In the genomic region with DNA sequence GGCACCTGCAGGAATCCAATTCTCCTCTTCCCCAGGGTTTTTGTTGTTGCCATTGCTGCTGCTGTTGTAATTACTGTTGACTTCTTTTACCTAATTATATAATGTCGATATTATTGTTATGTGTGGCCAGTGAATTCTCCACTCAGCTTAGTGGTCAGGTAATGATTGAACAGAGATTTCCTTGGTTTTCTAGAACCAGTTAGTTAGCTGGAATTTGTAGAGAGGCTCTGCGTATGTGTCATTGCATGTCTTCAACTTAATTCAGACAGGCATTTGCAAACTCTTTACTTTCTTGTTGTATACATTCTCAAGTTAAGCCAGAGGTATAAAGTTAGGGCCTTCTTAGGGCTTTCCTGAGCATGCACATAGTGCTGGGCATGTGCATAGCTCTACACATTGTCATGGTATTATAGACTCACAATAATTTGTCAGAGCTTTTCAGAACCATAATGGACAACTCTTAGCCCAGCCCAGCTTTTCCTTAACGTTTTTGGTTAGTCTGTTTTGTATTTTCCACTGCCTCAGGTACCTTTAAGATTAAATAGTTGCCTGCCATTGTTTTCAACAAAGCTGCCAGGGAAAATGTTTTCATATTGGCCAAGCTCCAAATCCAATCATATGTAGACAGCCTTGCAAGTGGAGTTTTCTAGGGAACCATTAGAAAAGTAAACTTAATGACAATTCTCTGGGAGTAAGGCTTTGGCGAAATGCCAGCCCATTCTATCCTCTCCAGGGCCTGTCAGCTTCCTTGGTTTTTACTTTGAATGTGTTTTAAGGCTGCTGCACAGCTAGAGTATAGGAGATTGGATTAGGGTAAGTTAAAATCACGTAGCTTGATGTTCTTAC, we compare ENCODE assay signal across 9 cellular contexts.
DNase-seq lines count a peak whose midpoint lies in the region; ATAC-seq and TF ChIP-seq lines count a peak whose summit lies in the region.
"Had no signal": no experiment of that assay in that cellular context is flagged by ENCODE, and none has a peak within 500 bp of the region (broad histone marks: within the 10 kb centered on the region; RNA-seq: fewer than 3 reads in every experiment).

No MANE protein-coding gene starts in this region.

- H3K4me3 ChIP-seq in HEK293 (ENCODE audit: low read depth, low read length) (no peak overlapping the region), SU-DHL-6 (ENCODE audit: insufficient read depth, low read length, poor library complexity, severe bottlenecking) (no peak overlapping the region)

- peaks cover 8% of the 10 kb centered on the region for H3K4me1 ChIP-seq in HEK293 (ENCODE audit: control insufficient read depth, insufficient read depth, low read length)

- no peaks in the 10 kb centered on the region for H3K9me2 ChIP-seq in SU-DHL-6 (replicated peaks; ENCODE audit: insufficient read depth, low read length)

- H3K27ac ChIP-seq in HEK293 (ENCODE audit: extremely low read depth, low read depth, low read length) (peak overlapping the region; percentile 25; the same call in 1 of the 2 replicates), SU-DHL-6 (ENCODE audit: low read depth, low read length) (peak overlapping the region; percentile 71)
- H3K27ac ChIP-seq: epithelial cell of prostate had no signal

- no peaks in the 10 kb centered on the region for H4K20me1 ChIP-seq in SU-DHL-6 (ENCODE audit: low read depth, low read length)

- H3K36me3 ChIP-seq in HEK293 (ENCODE audit: control insufficient read depth in 2 of 2, insufficient read depth in 1 of 2, low read length in 2 of 2): peaks cover 0 to 10% of the 10 kb centered on the region in 2 experiments; a peak in 1 of 3 replicates
- H3K36me3 ChIP-seq in SU-DHL-6 (ENCODE audit: low read length): peaks cover 32% of the 10 kb centered on the region

- CTCF ChIA-PET in HEK293 (lab: Yijun Ruan, JAX): interaction anchor here (0.7 to 1.2 kb wide), 7 partner anchors 9 to 537 kb away, joined by 3 to 4 read pairs (median 3); no protein-coding TSS in a partner anchor

- H3K27me3 ChIP-seq in SU-DHL-6 (ENCODE audit: low read length): no peaks in the 10 kb centered on the region

- TF ChIP-seq CTCF in AG09319 (IDR thresholded peaks at IDR 0.05; ENCODE audit: low read depth, low read length) (no peak), HEK293 (tag by site-specific recombination; IDR thresholded peaks at IDR 0.05) (no peak), SU-DHL-6 (IDR thresholded peaks at IDR 0.05; ENCODE audit: insufficient read depth, low read length, poor library complexity, severe bottlenecking) (no peak)

- ATAC-seq in HG03280 (IDR thresholded peaks at IDR 0.05; ENCODE audit: unreplicated experiment): no peak

- POLR2A ChIA-PET in HEK293 (lab: Yijun Ruan, JAX): interaction anchor here (0.5 to 1.2 kb wide), 4 partner anchors 28 to 281 kb away, joined by 3 to 4 read pairs (median 3); a partner anchor contains a TSS

- peak overlapping the region; percentile 34; the same call in 1 of the 2 replicates for H3K9ac ChIP-seq in SU-DHL-6 (ENCODE audit: low read length)

- peaks cover 100% of the 10 kb centered on the region for H3K79me2 ChIP-seq in SU-DHL-6 (ENCODE audit: insufficient read depth, low read length)

- no peak overlapping the region for H2AFZ ChIP-seq in SU-DHL-6 (ENCODE audit: low read depth, low read length, severe bottlenecking)

- DNase-seq in AG09319 (ENCODE audit: extremely low read depth, low read depth) (peak; percentile 0), kidney tubule cell (ENCODE audit: low spot score) (peak; percentile 64), GM19240 (ENCODE audit: insufficient read length, low spot score) (no peak), HPDE6-E6E7 (ENCODE audit: extremely low spot score) (no peak), HK-2 (ENCODE audit: unreplicated experiment) (no peak)

- peaks cover 62% of the 10 kb centered on the region for H3F3A ChIP-seq in SU-DHL-6 (ENCODE audit: insufficient read depth)

- H3K9me3 ChIP-seq in HEK293 (ENCODE audit: control insufficient read depth, insufficient read depth, low read depth, low read length): no peaks in the 10 kb centered on the region
- no peaks in the 10 kb centered on the region for H3K9me3 ChIP-seq in SU-DHL-6 (ENCODE audit: insufficient read depth, low read length)

- H3K4me2 ChIP-seq in SU-DHL-6 (ENCODE audit: low read depth, low read length, poor library complexity, severe bottlenecking): peak overlapping the region; percentile 45

TF ChIP-seq in HEK293, 187 proteins besides CTCF, POLR2A, EP300 and RAD21:
- TF ChIP-seq, protein P1, sequence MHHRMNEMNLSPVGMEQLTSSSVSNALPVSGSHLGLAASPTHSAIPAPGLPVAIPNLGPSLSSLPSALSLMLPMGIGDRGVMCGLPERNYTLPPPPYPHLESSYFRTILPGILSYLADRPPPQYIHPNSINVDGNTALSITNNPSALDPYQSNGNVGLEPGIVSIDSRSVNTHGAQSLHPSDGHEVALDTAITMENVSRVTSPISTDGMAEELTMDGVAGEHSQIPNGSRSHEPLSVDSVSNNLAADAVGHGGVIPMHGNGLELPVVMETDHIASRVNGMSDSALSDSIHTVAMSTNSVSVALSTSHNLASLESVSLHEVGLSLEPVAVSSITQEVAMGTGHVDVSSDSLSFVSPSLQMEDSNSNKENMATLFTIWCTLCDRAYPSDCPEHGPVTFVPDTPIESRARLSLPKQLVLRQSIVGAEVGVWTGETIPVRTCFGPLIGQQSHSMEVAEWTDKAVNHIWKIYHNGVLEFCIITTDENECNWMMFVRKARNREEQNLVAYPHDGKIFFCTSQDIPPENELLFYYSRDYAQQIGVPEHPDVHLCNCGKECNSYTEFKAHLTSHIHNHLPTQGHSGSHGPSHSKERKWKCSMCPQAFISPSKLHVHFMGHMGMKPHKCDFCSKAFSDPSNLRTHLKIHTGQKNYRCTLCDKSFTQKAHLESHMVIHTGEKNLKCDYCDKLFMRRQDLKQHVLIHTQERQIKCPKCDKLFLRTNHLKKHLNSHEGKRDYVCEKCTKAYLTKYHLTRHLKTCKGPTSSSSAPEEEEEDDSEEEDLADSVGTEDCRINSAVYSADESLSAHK (tag by site-specific recombination; IDR thresholded peaks at IDR 0.05): peak; percentile 86
- TF ChIP-seq, protein P2, sequence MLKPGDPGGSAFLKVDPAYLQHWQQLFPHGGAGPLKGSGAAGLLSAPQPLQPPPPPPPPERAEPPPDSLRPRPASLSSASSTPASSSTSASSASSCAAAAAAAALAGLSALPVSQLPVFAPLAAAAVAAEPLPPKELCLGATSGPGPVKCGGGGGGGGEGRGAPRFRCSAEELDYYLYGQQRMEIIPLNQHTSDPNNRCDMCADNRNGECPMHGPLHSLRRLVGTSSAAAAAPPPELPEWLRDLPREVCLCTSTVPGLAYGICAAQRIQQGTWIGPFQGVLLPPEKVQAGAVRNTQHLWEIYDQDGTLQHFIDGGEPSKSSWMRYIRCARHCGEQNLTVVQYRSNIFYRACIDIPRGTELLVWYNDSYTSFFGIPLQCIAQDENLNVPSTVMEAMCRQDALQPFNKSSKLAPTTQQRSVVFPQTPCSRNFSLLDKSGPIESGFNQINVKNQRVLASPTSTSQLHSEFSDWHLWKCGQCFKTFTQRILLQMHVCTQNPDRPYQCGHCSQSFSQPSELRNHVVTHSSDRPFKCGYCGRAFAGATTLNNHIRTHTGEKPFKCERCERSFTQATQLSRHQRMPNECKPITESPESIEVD (tag by site-specific recombination; IDR thresholded peaks at IDR 0.05): peak; percentile 94
- TF ChIP-seq ZNF423 (tag by site-specific recombination; IDR thresholded peaks at IDR 0.05) (no peak), MZF1 (tag by site-specific recombination; IDR thresholded peaks at IDR 0.05; ENCODE audit: borderline replicate concordance) (0 out of 2 replicates have a peak, but pooled peaks have one; percentile 12), ZNF791 (tag by site-specific recombination; IDR thresholded peaks at IDR 0.05) (no peak), ZNF776 (tag by site-specific recombination; IDR thresholded peaks at IDR 0.05; ENCODE audit: borderline replicate concordance) (no peak), TRIM28 (IDR thresholded peaks at IDR 0.05; ENCODE audit: borderline replicate concordance, low read length) (peak; percentile 66; the same call in 1 of the 2 replicates), PRDM1 (tag by site-specific recombination; IDR thresholded peaks at IDR 0.05) (0 out of 2 replicates have a peak, but pooled peaks have one; percentile 7), ZNF660 (tag by site-specific recombination; IDR thresholded peaks at IDR 0.05) (0 out of 2 replicates have a peak, but pooled peaks have one; percentile 24)
- TF ChIP-seq, protein P3, sequence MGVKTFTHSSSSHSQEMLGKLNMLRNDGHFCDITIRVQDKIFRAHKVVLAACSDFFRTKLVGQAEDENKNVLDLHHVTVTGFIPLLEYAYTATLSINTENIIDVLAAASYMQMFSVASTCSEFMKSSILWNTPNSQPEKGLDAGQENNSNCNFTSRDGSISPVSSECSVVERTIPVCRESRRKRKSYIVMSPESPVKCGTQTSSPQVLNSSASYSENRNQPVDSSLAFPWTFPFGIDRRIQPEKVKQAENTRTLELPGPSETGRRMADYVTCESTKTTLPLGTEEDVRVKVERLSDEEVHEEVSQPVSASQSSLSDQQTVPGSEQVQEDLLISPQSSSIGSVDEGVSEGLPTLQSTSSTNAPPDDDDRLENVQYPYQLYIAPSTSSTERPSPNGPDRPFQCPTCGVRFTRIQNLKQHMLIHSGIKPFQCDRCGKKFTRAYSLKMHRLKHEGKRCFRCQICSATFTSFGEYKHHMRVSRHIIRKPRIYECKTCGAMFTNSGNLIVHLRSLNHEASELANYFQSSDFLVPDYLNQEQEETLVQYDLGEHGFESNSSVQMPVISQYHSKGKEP (tag by site-specific recombination; IDR thresholded peaks at IDR 0.05): 0 out of 2 replicates have a peak, but pooled peaks have one; percentile 11
- TF ChIP-seq, protein P4, sequence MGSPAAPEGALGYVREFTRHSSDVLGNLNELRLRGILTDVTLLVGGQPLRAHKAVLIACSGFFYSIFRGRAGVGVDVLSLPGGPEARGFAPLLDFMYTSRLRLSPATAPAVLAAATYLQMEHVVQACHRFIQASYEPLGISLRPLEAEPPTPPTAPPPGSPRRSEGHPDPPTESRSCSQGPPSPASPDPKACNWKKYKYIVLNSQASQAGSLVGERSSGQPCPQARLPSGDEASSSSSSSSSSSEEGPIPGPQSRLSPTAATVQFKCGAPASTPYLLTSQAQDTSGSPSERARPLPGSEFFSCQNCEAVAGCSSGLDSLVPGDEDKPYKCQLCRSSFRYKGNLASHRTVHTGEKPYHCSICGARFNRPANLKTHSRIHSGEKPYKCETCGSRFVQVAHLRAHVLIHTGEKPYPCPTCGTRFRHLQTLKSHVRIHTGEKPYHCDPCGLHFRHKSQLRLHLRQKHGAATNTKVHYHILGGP (tag by site-specific recombination; IDR thresholded peaks at IDR 0.05): peak; percentile 82

Comparison
In these comparisons a context has a peak if more than half of its experiments do, and no peak if none do; other contexts are left out.
1. DNase-seq: peak in AG09319 (single experiment) and kidney tubule cell (single experiment); none in GM19240 (single experiment), HPDE6-E6E7 (single experiment) and HK-2 (single experiment).